Comparison of ENCODE assay signal across 14 cellular contexts in genomic region chr12:27807063-27807703, GRCh38. TPM values are rescaled to one million over a fixed set of nuclear protein-coding genes. Genes with fewer than 3 reads are reported as not detected.
A peak's percentile ranks its signal among the peaks of the same experiment; 100 is the strongest.
DNase-seq lines count a peak whose midpoint lies in the region; ATAC-seq and TF ChIP-seq lines count a peak whose summit lies in the region.
"Had no signal": no experiment of that assay in that cellular context is flagged by ENCODE, and none has a peak within 500 bp of the region (broad histone marks: within the 10 kb centered on the region; RNA-seq: fewer than 3 reads in every experiment).

No MANE protein-coding gene starts in this region.

- DNase-seq in SK-N-SH (no peak), T-helper 2 cell (peak in 3 of 5 experiments; percentile 9 to 63 (median 53)), SW 1271 (lab: John Stamatoyannopoulos, UW) (no peak), upper lobe of right lung (no peak), kidney glomerular epithelial cell (lab: John Stamatoyannopoulos, UW) (no peak)
- peak; percentile 40 for DNase-seq in stimulated activated CD4-positive, alpha-beta T cell treated with anti-CD3 and anti-CD28 coated beads, Interleukin-4, amount 100 ng/mL, for 24 hours
- DNase-seq: Calu3; colonic mucosa; KG1; NCI-H2029 treated with DMSO at 0.1 percent for 48 hours; NK-92 treated with Interleukin-12 subunit alpha and Interleukin-12 subunit beta, amount 100 ng/mL, for 24 hours; testis had no signal

- TF ChIP-seq CTCF in SK-N-SH (IDR thresholded peaks at IDR 0.05) (0 out of 2 replicates have a peak, but pooled peaks have one; percentile 9), upper lobe of right lung (IDR thresholded peaks at IDR 0.05) (no peak)

- CTCF ChIA-PET in SK-N-SH (lab: Yijun Ruan, JAX): interaction anchor here (1.0 to 1.3 kb wide), 2 partner anchors 14 to 74 kb away, joined by 3 to 6 read pairs; no protein-coding TSS in a partner anchor

- H3K9me3 ChIP-seq in SK-N-SH (no peaks in the 10 kb centered on the region), upper lobe of right lung (no peaks in the 10 kb centered on the region)
- H3K9me3 ChIP-seq: colonic mucosa, testis had no signal

- no peak overlapping the region for H3K9ac ChIP-seq in SK-N-SH

- peaks cover 3% of the 10 kb centered on the region for H3F3A ChIP-seq in SK-N-SH (replicated peaks; ENCODE audit: insufficient read depth)

- H3K4me1 Mint-ChIP-seq in activated naive CD4-positive, alpha-beta T cell treated with anti-CD3 and anti-CD28 coated beads, Interleukin-2, amount 50 U/mL, for 24 hours: peaks cover 44% of the 10 kb centered on the region

- H2AFZ ChIP-seq in SK-N-SH (ENCODE audit: low read depth): no peak overlapping the region

- no peak overlapping the region for H3K4me2 ChIP-seq in SK-N-SH

- H3K27me3 ChIP-seq in SK-N-SH (ENCODE audit: insufficient read depth) (no peaks in the 10 kb centered on the region), upper lobe of right lung (no peaks in the 10 kb centered on the region)
- H3K27me3 ChIP-seq: colonic mucosa, testis had no signal

- H3K36me3 ChIP-seq in SK-N-SH (replicated peaks in 1 of 2; ENCODE audit: control insufficient read depth in 1 of 2, insufficient read depth in 2 of 2, low read length in 1 of 2): peaks cover 0 to 1% of the 10 kb centered on the region in 2 experiments
- no peaks in the 10 kb centered on the region for H3K36me3 ChIP-seq in upper lobe of right lung
- H3K36me3 ChIP-seq: colonic mucosa had no signal

- no peaks in the 10 kb centered on the region for H3K9me3 Mint-ChIP-seq in activated naive CD4-positive, alpha-beta T cell treated with anti-CD3 and anti-CD28 coated beads, Interleukin-2, amount 50 U/mL, for 24 hours

- no peaks in the 10 kb centered on the region for H3K79me2 ChIP-seq in SK-N-SH (ENCODE audit: insufficient read depth)

- WGBS in SK-N-SH (ENCODE audit: low lambda C conversion rate): 66% methylated on average over 8 of the region's 8 CpGs

- H3K27me3 Mint-ChIP-seq in activated naive CD4-positive, alpha-beta T cell treated with anti-CD3 and anti-CD28 coated beads, Interleukin-2, amount 50 U/mL, for 24 hours: no peaks in the 10 kb centered on the region

- no peaks in the 10 kb centered on the region for H3K36me3 Mint-ChIP-seq in activated naive CD4-positive, alpha-beta T cell treated with anti-CD3 and anti-CD28 coated beads, Interleukin-2, amount 50 U/mL, for 24 hours

- no peaks in the 10 kb centered on the region for H3K9me2 ChIP-seq in SK-N-SH

- intact Hi-C loops in upper lobe of right lung (cut with DNase I): no loop called here

- TF ChIP-seq EP300 in SK-N-SH (IDR thresholded peaks at IDR 0.05; ENCODE audit: borderline replicate concordance in 1 of 2, low read depth in 1 of 2, low read length in 1 of 2): no peak

- peak overlapping the region; percentile 36 for H3K27ac Mint-ChIP-seq in activated naive CD4-positive, alpha-beta T cell treated with anti-CD3 and anti-CD28 coated beads, Interleukin-2, amount 50 U/mL, for 24 hours

- H4K20me1 ChIP-seq in SK-N-SH (ENCODE audit: insufficient read depth): no peaks in the 10 kb centered on the region

- TF ChIP-seq RAD21 in SK-N-SH (IDR thresholded peaks at IDR 0.05; ENCODE audit: low read length): no peak

- peak overlapping the region; percentile 62 for H3K4me3 Mint-ChIP-seq in activated naive CD4-positive, alpha-beta T cell treated with anti-CD3 and anti-CD28 coated beads, Interleukin-2, amount 50 U/mL, for 24 hours

- H3K4me1 ChIP-seq in SK-N-SH (ENCODE audit: control insufficient read depth in 1 of 2, insufficient read depth in 2 of 2, low read depth in 1 of 2, low read length in 1 of 2): peaks cover 0 to 3% of the 10 kb centered on the region in 2 experiments; a peak in 1 of 4 replicates
- H3K4me1 ChIP-seq in upper lobe of right lung: no peaks in the 10 kb centered on the region
- H3K4me1 ChIP-seq: colonic mucosa had no signal

- H3K27ac ChIP-seq in SK-N-SH (ENCODE audit: low read depth in 2 of 2, low read length in 1 of 2) (no peak overlapping the region), upper lobe of right lung (no peak overlapping the region)
- H3K27ac ChIP-seq: colonic mucosa, testis had no signal

- no peak for ATAC-seq in SK-N-SH treated with all-trans-retinoic acid at 6 μM for 48 hours
- no peak for ATAC-seq in upper lobe of right lung

- POLR2A ChIA-PET in SK-N-SH (lab: Yijun Ruan, JAX): no interaction called here

- H3K4me3 ChIP-seq in SK-N-SH (ENCODE audit: low read depth in 2 of 2, low read length in 1 of 2) (no peak overlapping the region), upper lobe of right lung (no peak overlapping the region)
- H3K4me3 ChIP-seq: colonic mucosa, testis had no signal

TF ChIP-seq in SK-N-SH, 30 proteins besides CTCF, POLR2A, EP300 and RAD21 (continues in another document):
- no peak for TF ChIP-seq GABPA (IDR thresholded peaks at IDR 0.05; ENCODE audit: low read depth)
- TF ChIP-seq RFX5 (IDR thresholded peaks at IDR 0.05; ENCODE audit: low read length): no peak
- TF ChIP-seq TCF12 (IDR thresholded peaks at IDR 0.05): no peak
- TF ChIP-seq USF1 (IDR thresholded peaks at IDR 0.05; ENCODE audit: borderline replicate concordance, low read depth): no peak
- TF ChIP-seq FOSL2 (IDR thresholded peaks at IDR 0.05; ENCODE audit: borderline replicate concordance, low read depth): no peak
- TF ChIP-seq MXI1 (IDR thresholded peaks at IDR 0.05; ENCODE audit: low read depth, low read length): no peak
- TF ChIP-seq ELF1 (IDR thresholded peaks at IDR 0.05): no peak
- TF ChIP-seq EZH2phosphoT487 (IDR thresholded peaks at IDR 0.05; ENCODE audit: borderline replicate concordance, low read depth): no peak
- no peak for TF ChIP-seq USF2 (IDR thresholded peaks at IDR 0.05; ENCODE audit: borderline replicate concordance, low read depth, low read length)
- TF ChIP-seq FOXM1 (IDR thresholded peaks at IDR 0.05; ENCODE audit: low read depth): no peak
- TF ChIP-seq NFIC (IDR thresholded peaks at IDR 0.05; ENCODE audit: borderline replicate concordance): no peak
- TF ChIP-seq FOXJ3 (CRISPR knock-in tag; IDR thresholded peaks at IDR 0.05): no peak
- no peak for TF ChIP-seq TAF1 (IDR thresholded peaks at IDR 0.05; ENCODE audit: borderline replicate concordance, low read depth, low read length)
- no peak for TF ChIP-seq GATA2 (CRISPR knock-in tag; IDR thresholded peaks at IDR 0.05)

TF ChIP-seq in SK-N-SH treated with all-trans-retinoic acid at 6 μM for 48 hours, 23 proteins besides CTCF, POLR2A, EP300 and RAD21:
- no peak for TF ChIP-seq ZNF565 (CRISPR knock-in tag; conservative IDR thresholded peaks at IDR 0.05; ENCODE audit: low read depth)
- no peak for TF ChIP-seq CSRNP3 (CRISPR knock-in tag; IDR thresholded peaks at IDR 0.05)
- no peak for TF ChIP-seq CSDC2 (CRISPR knock-in tag; IDR thresholded peaks at IDR 0.05)
- TF ChIP-seq PPARA (CRISPR knock-in tag; IDR thresholded peaks at IDR 0.05; ENCODE audit: borderline replicate concordance): no peak
- no peak for TF ChIP-seq PATZ1 (CRISPR knock-in tag; IDR thresholded peaks at IDR 0.05; ENCODE audit: borderline replicate concordance)
- no peak for TF ChIP-seq TCF4 (CRISPR knock-in tag; IDR thresholded peaks at IDR 0.05; ENCODE audit: borderline replicate concordance)
- no peak for TF ChIP-seq SNAI2 (CRISPR knock-in tag; IDR thresholded peaks at IDR 0.05)

RNA-seq across cellular contexts. Expression of gene MANSC4, which starts 27.1 kb away (rescaled TPM):
- polyA plus RNA-seq in SK-N-SH (2012; rRNA removed): not detected in 2 replicates
- 0.04 and 0.07 TPM in 2 replicates for polyA plus RNA-seq in SK-N-SH (2012; cell fraction: cytosol; rRNA removed)
- polyA plus RNA-seq in SK-N-SH (2012; cell fraction: nucleus; rRNA removed): 0.08 TPM in 1 of 2 replicates, not detected in the other
- total RNA-seq in upper lobe of right lung: not detected
- total RNA-seq: Calu3, colonic mucosa had no signal

RNA-seq across cellular contexts. Expression of gene KLHL42, which starts 27.1 kb away (rescaled TPM):
- 11.7 and 18.5 TPM in 2 replicates for polyA plus RNA-seq in SK-N-SH (2012; rRNA removed)
- polyA plus RNA-seq in SK-N-SH (2012; cell fraction: cytosol; rRNA removed): 8.4 and 9.8 TPM in 2 replicates
- polyA plus RNA-seq in SK-N-SH (2012; cell fraction: nucleus; rRNA removed): 30.6 and 33.5 TPM in 2 replicates
- 25.0 TPM for total RNA-seq in upper lobe of right lung

Comparison
In these comparisons a context has a peak if more than half of its experiments do, and no peak if none do; other contexts are left out.
1. DNase-seq: peak in T-helper 2 cell (3 of 5) and stimulated activated CD4-positive, alpha-beta T cell treated with anti-CD3 and anti-CD28 coated beads, Interleukin-4, amount 100 ng/mL, for 24 hours (single experiment); none in SK-N-SH (single experiment), SW 1271 (0 of 2), upper lobe of right lung (single experiment) and kidney glomerular epithelial cell (single experiment).